In the genomic region with DNA sequence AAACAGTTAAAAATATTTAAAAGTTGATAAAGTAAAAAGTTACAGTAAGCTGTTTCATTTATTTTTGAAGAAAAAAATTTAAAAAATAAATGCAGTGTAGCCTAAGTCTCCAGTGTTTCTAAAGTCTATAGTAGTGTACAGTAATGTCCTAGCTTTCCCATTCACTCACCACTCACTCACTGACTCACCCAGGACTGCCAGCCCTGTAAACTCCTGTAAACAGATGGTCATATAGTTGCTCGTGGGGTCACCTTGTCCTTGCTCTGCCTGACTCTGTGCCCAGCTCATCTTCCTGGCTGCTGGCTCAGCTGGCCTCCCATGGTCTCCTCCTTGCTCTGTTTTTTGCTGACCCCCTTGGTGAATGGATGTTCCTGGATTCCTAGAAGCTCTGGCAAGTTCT, we compare ENCODE assay signal across 1 cellular context.
TF ChIP-seq lines count a peak whose summit lies in the region.

No MANE protein-coding gene starts in this region.

TF ChIP-seq in IMR-90, 13 proteins besides CTCF, POLR2A, EP300 and RAD21 (continued from another document):
- TF ChIP-seq, protein P1, sequence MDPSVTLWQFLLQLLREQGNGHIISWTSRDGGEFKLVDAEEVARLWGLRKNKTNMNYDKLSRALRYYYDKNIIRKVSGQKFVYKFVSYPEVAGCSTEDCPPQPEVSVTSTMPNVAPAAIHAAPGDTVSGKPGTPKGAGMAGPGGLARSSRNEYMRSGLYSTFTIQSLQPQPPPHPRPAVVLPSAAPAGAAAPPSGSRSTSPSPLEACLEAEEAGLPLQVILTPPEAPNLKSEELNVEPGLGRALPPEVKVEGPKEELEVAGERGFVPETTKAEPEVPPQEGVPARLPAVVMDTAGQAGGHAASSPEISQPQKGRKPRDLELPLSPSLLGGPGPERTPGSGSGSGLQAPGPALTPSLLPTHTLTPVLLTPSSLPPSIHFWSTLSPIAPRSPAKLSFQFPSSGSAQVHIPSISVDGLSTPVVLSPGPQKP (IDR thresholded peaks at IDR 0.05; ENCODE audit: borderline replicate concordance, low read depth, low read length) = no peak
- no peak for TF ChIP-seq MAFK (IDR thresholded peaks at IDR 0.05; ENCODE audit: low read depth, low read length)
- no peak for TF ChIP-seq NFE2L2 (IDR thresholded peaks at IDR 0.05; ENCODE audit: low read depth, low read length)
- TF ChIP-seq CHD1 (IDR thresholded peaks at IDR 0.05; ENCODE audit: low read depth, low read length) = no peak
- no peak for TF ChIP-seq CEBPB (IDR thresholded peaks at IDR 0.05; ENCODE audit: low read depth, low read length)
- no peak for TF ChIP-seq MAZ (IDR thresholded peaks at IDR 0.05; ENCODE audit: borderline replicate concordance, low read depth, low read length)
- TF ChIP-seq RCOR1 (IDR thresholded peaks at IDR 0.05; ENCODE audit: insufficient replicate concordance, low read length) = no peak
